Comparison of ENCODE assay signal across 1 cellular context in the genomic region with DNA sequence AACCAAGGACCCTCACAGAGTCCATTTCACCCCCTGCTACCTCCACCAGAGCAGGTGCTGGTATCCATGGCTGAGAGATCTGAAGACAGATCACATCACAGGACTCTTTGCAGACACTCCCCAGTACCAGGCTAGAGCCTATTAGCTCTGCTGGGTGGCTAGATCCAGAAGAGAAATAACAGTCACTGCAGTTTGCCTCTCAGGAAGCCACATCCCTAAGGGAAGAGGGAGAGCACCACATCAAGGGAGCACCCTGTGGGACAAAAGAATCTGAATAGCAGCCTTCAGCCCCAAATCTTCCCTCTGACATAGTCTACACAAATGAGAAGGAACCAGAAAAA.
A peak's percentile ranks its signal among the peaks of the same experiment; 100 is the strongest.
TF ChIP-seq lines count a peak whose summit lies in the region.

No MANE protein-coding gene starts in this region.

TF ChIP-seq in WTC11, 78 proteins besides CTCF, POLR2A, EP300 and RAD21:
- TF ChIP-seq ZNF263 (CRISPR knock-in tag; IDR thresholded peaks at IDR 0.05; ENCODE audit: low read depth) = peak; percentile 54; the same call in 1 of the 2 replicates
